Comparison of ENCODE assay signal across 1 cellular context in genomic region chr17:17985555-17985954, GRCh38.
TF ChIP-seq lines count a peak whose summit lies in the region.

No MANE protein-coding gene starts in this region.

TF ChIP-seq in endothelial cell of umbilical vein, 7 proteins besides CTCF, POLR2A, EP300 and RAD21:
- TF ChIP-seq FOS (IDR thresholded peaks at IDR 0.05; ENCODE audit: borderline replicate concordance, insufficient read depth, low read length) (no peak), POLR2AphosphoS5 (IDR thresholded peaks at IDR 0.05; ENCODE audit: insufficient read depth, low read depth, low read length) (no peak), EZH2 (IDR thresholded peaks at IDR 0.05; ENCODE audit: borderline replicate concordance, low read depth, low read length, severe bottlenecking) (no peak), GATA2 (IDR thresholded peaks at IDR 0.05; ENCODE audit: insufficient read depth, insufficient read length, low read depth, low read length) (no peak), JUN (IDR thresholded peaks at IDR 0.05; ENCODE audit: borderline replicate concordance, insufficient read depth, insufficient read length, low read depth) (no peak), MYC (IDR thresholded peaks at IDR 0.05; ENCODE audit: low read depth, low read length) (no peak), MAX (IDR thresholded peaks at IDR 0.05; ENCODE audit: insufficient read depth, insufficient read length) (no peak)
